Comparison of ENCODE assay signal across 8 cellular contexts in the genomic region with DNA sequence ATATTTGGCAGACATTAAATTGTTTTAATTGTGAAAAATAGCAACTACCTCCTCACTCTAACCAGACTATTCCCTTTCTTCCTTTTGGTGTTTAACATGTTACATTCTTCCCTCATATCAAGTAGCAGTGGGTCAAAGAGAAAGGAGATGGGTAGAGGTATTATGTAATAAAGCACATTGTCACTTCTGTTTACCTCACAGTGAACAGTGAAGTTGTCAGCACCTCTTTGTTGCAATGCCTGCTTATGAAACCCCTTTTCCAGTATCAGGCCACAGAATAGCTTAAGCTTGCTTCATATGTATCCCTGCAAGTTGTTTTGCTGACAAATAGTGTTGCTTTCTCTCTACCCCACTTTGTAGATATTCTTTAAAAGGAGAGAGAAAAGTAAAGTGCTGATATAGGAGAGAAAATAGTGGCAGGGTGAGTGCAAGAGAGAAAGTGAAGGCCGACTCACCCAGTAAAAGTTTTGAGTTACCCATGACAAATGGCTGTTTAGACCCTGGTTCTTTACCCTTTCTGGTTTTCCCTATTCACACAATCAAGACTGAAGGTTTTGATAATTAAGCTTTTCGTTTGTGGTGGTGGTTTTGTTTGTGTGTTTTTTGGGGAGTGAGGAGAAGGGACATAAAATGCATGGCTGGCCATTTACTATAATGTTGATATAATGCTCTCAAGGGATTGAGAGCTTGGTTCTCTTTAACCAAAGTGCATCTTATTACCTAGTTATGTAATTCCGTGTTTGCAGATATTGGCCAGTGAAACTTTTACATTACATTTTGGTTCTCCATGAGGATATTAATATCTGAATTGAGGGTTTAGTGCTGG. TPM values are rescaled to one million over a fixed set of nuclear protein-coding genes. Genes with fewer than 3 reads are reported as not detected.
DNase-seq lines count a peak whose midpoint lies in the region; ATAC-seq and TF ChIP-seq lines count a peak whose summit lies in the region.

No MANE protein-coding gene starts in this region.

- TF ChIP-seq POLR2A in thyroid gland (IDR thresholded peaks at IDR 0.05) = no peak

- ATAC-seq in activated CD4-positive, alpha-beta T cell treated with anti-CD3 and anti-CD28 coated beads for 36 hours = no peak
- ATAC-seq in lower lobe of right lung (no peak), GM21390 (IDR thresholded peaks at IDR 0.05; ENCODE audit: unreplicated experiment) (no peak)

- H3K4me3 ChIP-seq in cardiac fibroblast (replicated peaks in 1 of 2; ENCODE audit: low read depth in 2 of 2, low read length in 2 of 2) (no peak overlapping the region), lower lobe of right lung (peak overlapping the region; percentile 93), thyroid gland (replicated peaks in 1 of 3) (no peak overlapping the region)

- intact Hi-C loops in activated CD4-positive, alpha-beta T cell treated with anti-CD3 and anti-CD28 coated beads for 36 hours (cut with DNase I, micrococcal nuclease) = loop anchor here (1.0 to 5.0 kb wide), 4 partner anchors 68 to 326 kb away; partner anchors contain the start of gene NUDT15 (in 1 of the 2)
- intact Hi-C loops in lower lobe of right lung (cut with DNase I) (no loop called here), thyroid gland (cut with DNase I) (loop anchor here (5.0 to 10.0 kb wide), 2 partner anchors 66 to 348 kb away; partner anchors contain the start of gene RB1)

- peak overlapping the region; percentile 0 for H3K4me3 Mint-ChIP-seq in activated CD4-positive, alpha-beta T cell treated with anti-CD3 and anti-CD28 coated beads for 36 hours

- TF ChIP-seq CTCF in cardiac fibroblast (IDR thresholded peaks at IDR 0.05; ENCODE audit: low read depth, low read length) = no peak
- no peak for TF ChIP-seq CTCF in lower lobe of right lung (IDR thresholded peaks at IDR 0.05)
- TF ChIP-seq CTCF in thyroid gland (IDR thresholded peaks at IDR 0.05) = no peak

- peaks cover 70% of the 10 kb centered on the region for H3K4me1 Mint-ChIP-seq in activated CD4-positive, alpha-beta T cell treated with anti-CD3 and anti-CD28 coated beads for 36 hours

- H3K9me3 ChIP-seq in lower lobe of right lung (no peaks in the 10 kb centered on the region), thyroid gland (no peaks in the 10 kb centered on the region)

- POLR2A ChIA-PET in activated CD4-positive, alpha-beta T cell treated with anti-CD3 and anti-CD28 coated beads for 36 hours (lab: Charles Lee) = no interaction called here

- H3K9me3 Mint-ChIP-seq in activated CD4-positive, alpha-beta T cell treated with anti-CD3 and anti-CD28 coated beads for 36 hours (ENCODE audit: low read depth) = no peaks in the 10 kb centered on the region

- H3K36me3 ChIP-seq in lower lobe of right lung (peaks cover 26% of the 10 kb centered on the region), thyroid gland (peaks cover 0 to 3% of the 10 kb centered on the region in 2 donors)

- H3K27me3 ChIP-seq in lower lobe of right lung (ENCODE audit: low read depth) = no peaks in the 10 kb centered on the region
- H3K27me3 ChIP-seq in thyroid gland = no peaks in the 10 kb centered on the region

- no peak overlapping the region for H3K27ac Mint-ChIP-seq in activated CD4-positive, alpha-beta T cell treated with anti-CD3 and anti-CD28 coated beads for 36 hours

- no peak for DNase-seq in activated CD4-positive, alpha-beta T cell treated with anti-CD3 and anti-CD28 coated beads for 36 hours
- no peak for DNase-seq in activated CD4-positive, alpha-beta T cell treated with anti-CD3 and anti-CD28 coated beads for 4 hours
- peak; percentile 74 to 77 for DNase-seq in cardiac fibroblast (ENCODE audit: low read depth in 2 of 2)
- no peak for DNase-seq in lower lobe of right lung
- DNase-seq in thyroid gland = no peak
- DNase-seq in GM19240 (ENCODE audit: insufficient read length, low spot score) = no peak
- no peak for DNase-seq in NCI-H1105 (lab: John Stamatoyannopoulos, UW)

- H3K27me3 Mint-ChIP-seq in activated CD4-positive, alpha-beta T cell treated with anti-CD3 and anti-CD28 coated beads for 36 hours = no peaks in the 10 kb centered on the region

- peaks cover 6% of the 10 kb centered on the region for H3K36me3 Mint-ChIP-seq in activated CD4-positive, alpha-beta T cell treated with anti-CD3 and anti-CD28 coated beads for 36 hours (ENCODE audit: low read depth)

- H3K4me1 ChIP-seq in lower lobe of right lung = peaks cover 65% of the 10 kb centered on the region
- peaks cover 16 to 39% of the 10 kb centered on the region in 2 donors for H3K4me1 ChIP-seq in thyroid gland

- CTCF ChIA-PET in activated CD4-positive, alpha-beta T cell treated with anti-CD3 and anti-CD28 coated beads for 36 hours (lab: Charles Lee) = interaction anchor here (0.6 to 1.5 kb wide), 6 partner anchors 7 to 97 kb away, joined by 3 to 5 read pairs (median 3); no protein-coding TSS in a partner anchor

- 23 to 27% methylated on average over 3 of the region's 3 CpGs for WGBS in thyroid gland, 2 donors

- peak overlapping the region; percentile 100 for H3K27ac ChIP-seq in lower lobe of right lung
- peak overlapping the region; percentile 99 to 100 (median 100) for H3K27ac ChIP-seq in thyroid gland

RNA-seq across cellular contexts. Expression of gene ITM2B, which starts 3.7 kb away (rescaled TPM):
- total RNA-seq in activated CD4-positive, alpha-beta T cell treated with anti-CD3 and anti-CD28 coated beads for 36 hours = 10 to 100 TPM; 67.0 to 96.5 TPM
- total RNA-seq in lower lobe of right lung = 834 TPM
- total RNA-seq in thyroid gland = 100 to 1,000 TPM; 550 to 716 (median 624) TPM

Comparison
In these comparisons a context has a peak if more than half of its experiments do, and no peak if none do; other contexts are left out.
1. DNase-seq: peak in cardiac fibroblast (2 of 2); none in activated CD4-positive, alpha-beta T cell treated with anti-CD3 and anti-CD28 coated beads for 36 hours (single experiment), activated CD4-positive, alpha-beta T cell treated with anti-CD3 and anti-CD28 coated beads for 4 hours (0 of 2), lower lobe of right lung (single experiment), thyroid gland (0 of 2), GM19240 (single experiment) and NCI-H1105 (single experiment).